In the genomic region with DNA sequence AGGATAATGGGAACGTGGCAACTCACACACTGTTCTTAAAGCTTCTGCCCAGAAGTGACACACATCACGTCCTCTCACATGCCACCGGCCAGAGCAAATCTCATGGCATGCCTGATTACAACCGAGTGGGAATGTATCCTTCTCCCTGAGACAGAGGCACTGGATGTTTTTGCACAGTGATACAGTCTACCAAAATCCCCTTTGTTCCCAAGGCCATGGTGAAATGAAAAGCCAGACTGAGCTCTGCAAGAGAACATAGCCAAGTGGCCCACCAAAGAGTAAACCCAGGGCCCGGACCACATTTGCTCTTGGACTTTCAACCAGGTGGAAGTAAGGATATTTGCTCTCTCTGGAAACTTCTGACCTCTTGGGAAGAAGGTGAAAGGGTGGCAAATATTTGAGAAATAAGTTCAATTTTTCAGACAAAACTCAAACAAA, we compare ENCODE assay signal across 26 cellular contexts.
"Had no signal": no experiment of that assay in that cellular context is flagged by ENCODE, and none has a peak within 500 bp of the region (broad histone marks: within the 10 kb centered on the region; RNA-seq: fewer than 3 reads in every experiment).

No MANE protein-coding gene starts in this region.

- FAIRE-seq: urothelium cell line had no signal

- H3K27me3 ChIP-seq: stomach, suprapubic skin, testis, thyroid gland, tibial artery, tibial nerve, transverse colon, upper lobe of left lung, upper lobe of right lung, uterus, vagina had no signal

- H3K36me3 ChIP-seq: stomach, suprapubic skin, thoracic aorta, thyroid gland, tibial artery, tibial nerve, transverse colon, upper lobe of left lung, upper lobe of right lung, uterus, vagina had no signal

- H3K27ac ChIP-seq: stomach, suprapubic skin, testis, thoracic aorta, thyroid gland, tibial artery, tibial nerve, transverse colon, upper lobe of left lung, upper lobe of right lung, uterus, vagina had no signal

- ATAC-seq: stimulated activated effector memory CD8-positive, alpha-beta T cell treated with anti-CD3 and anti-CD28 coated beads, Interleukin-12 subunit alpha, Interleukin-12 subunit beta, amount 100 ng/mL, for 72 hours; stimulated activated memory B cell treated with anti-CD40 and anti-IgM and Interleukin-4, amounts not matched to agents 10 μg/mL and 1 μg/mL and 100 μg/mL, for 72 hours; stimulated activated naive B cell treated with anti-CD40 and anti-IgM and Interleukin-4, amounts not matched to agents 10 μg/mL and 1 μg/mL and 100 μg/mL, for 72 hours; stimulated activated naive CD8-positive, alpha-beta T cell treated with anti-CD3 and anti-CD28 coated beads, Interleukin-15, amount 100 ng/mL, for 72 hours; stimulated activated naive CD8-positive, alpha-beta T cell treated with anti-CD3 and anti-CD28 coated beads, Interleukin-15, Interleukin-2, amounts not matched to agents 100 U/mL and 50 U/mL, for 24 hours; upper lobe of right lung had no signal

- H3K9me3 ChIP-seq: stomach, suprapubic skin, testis, thoracic aorta, thyroid gland, tibial artery, transverse colon, upper lobe of left lung, upper lobe of right lung, uterus, vagina had no signal

- H3K4me1 ChIP-seq: stomach, suprapubic skin, testis, thyroid gland, tibial artery, tibial nerve, transverse colon, upper lobe of left lung, upper lobe of right lung, uterus, vagina had no signal

- H3K4me3 ChIP-seq: stomach, suprapubic skin, testis, thoracic aorta, thyroid gland, tibial artery, tibial nerve, transverse colon, upper lobe of left lung, upper lobe of right lung, uterus, vagina had no signal

- DNase-seq: stimulated activated CD4-positive, alpha-beta T cell treated with anti-CD3 and anti-CD28 coated beads, Interleukin-2, amount 100 ng/mL, for 48 hours; stimulated activated CD4-positive, alpha-beta T cell treated with anti-CD3 and anti-CD28 coated beads, Interleukin-4, amount 100 ng/mL, for 1 hour; stimulated activated CD4-positive, alpha-beta T cell treated with anti-CD3 and anti-CD28 coated beads, Interleukin-4, amount 100 ng/mL, for 24 hours; stimulated activated CD4-positive, alpha-beta T cell treated with anti-CD3 and anti-CD28 coated beads, Interleukin-4, amount 100 ng/mL, for 4 hours; stimulated activated CD8-positive, alpha-beta memory T cell treated with anti-CD3 and anti-CD28 coated beads, Interleukin-4, amount 100 ng/mL, for 48 hours; stimulated activated naive B cell treated with anti-CD40 and anti-IgM and Interleukin-4, amounts not matched to agents 10 μg/mL and 1 μg/mL and 100 μg/mL, for 72 hours; stimulated activated naive CD4-positive, alpha-beta T cell; stimulated activated naive CD4-positive, alpha-beta T cell treated with Interleukin-2 at 50 U/mL for 16 hours; stimulated activated naive CD8-positive, alpha-beta T cell treated with anti-CD3 and anti-CD28 coated beads, Interleukin-15, amount 100 ng/mL, for 72 hours; stimulated activated naive CD8-positive, alpha-beta T cell treated with anti-CD3 and anti-CD28 coated beads, Interleukin-15, Interleukin-2, amounts not matched to agents 100 U/mL and 50 U/mL, for 24 hours; stomach; substantia nigra; testis; thyroid gland; tibial artery; transverse colon; upper lobe of left lung; upper lobe of right lung; uterus had no signal
